In the genomic region with DNA sequence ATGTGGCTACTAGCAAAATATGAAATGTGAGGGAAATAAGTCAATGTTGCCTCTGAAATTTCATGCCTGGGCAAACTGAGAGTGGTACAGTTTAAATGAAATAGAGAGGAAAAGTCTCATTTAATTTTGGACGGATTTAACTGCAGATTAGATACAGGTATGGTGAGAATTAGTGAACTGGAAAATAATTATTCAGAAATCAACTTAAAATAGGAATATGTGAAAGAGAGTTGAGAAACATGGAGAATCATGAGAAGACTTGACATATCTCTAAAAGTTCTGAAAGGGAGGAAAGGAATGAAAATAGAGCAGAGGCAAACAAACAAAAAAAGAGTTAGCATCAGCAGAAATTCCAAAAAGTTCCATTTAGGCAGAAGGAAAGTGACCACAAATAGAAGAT, we compare ENCODE assay signal across 19 cellular contexts. TPM values are rescaled to one million over a fixed set of nuclear protein-coding genes. Genes with fewer than 3 reads are reported as not detected.
DNase-seq lines count a peak whose midpoint lies in the region; ATAC-seq and TF ChIP-seq lines count a peak whose summit lies in the region.
"Had no signal": no experiment of that assay in that cellular context is flagged by ENCODE, and none has a peak within 500 bp of the region (broad histone marks: within the 10 kb centered on the region; RNA-seq: fewer than 3 reads in every experiment).

No MANE protein-coding gene starts in this region.

- CTCF ChIA-PET in activated CD4-positive, alpha-beta memory T cell treated with anti-CD3 and anti-CD28 coated beads for 36 hours (lab: Charles Lee), result no interaction called here
- CTCF ChIA-PET in activated CD4-positive, alpha-beta memory T cell treated with anti-CD3 and anti-CD28 coated beads, Interleukin-2, amount 10 ng/mL, durations not matched to agents 7 days and 5 days (lab: Charles Lee), result no interaction called here
- CTCF ChIA-PET in CD8-positive, alpha-beta T cell (lab: Charles Lee), result no interaction called here

- TF ChIP-seq POLR2A in body of pancreas (IDR thresholded peaks at IDR 0.05), result no peak

- H3K9me3 Mint-ChIP-seq in activated CD4-positive, alpha-beta memory T cell treated with anti-CD3 and anti-CD28 coated beads for 36 hours, result no peaks in the 10 kb centered on the region
- no peaks in the 10 kb centered on the region for H3K9me3 Mint-ChIP-seq in activated CD4-positive, alpha-beta memory T cell treated with anti-CD3 and anti-CD28 coated beads, Interleukin-2, amount 10 ng/mL, durations not matched to agents 7 days and 5 days
- H3K9me3 Mint-ChIP-seq in CD8-positive, alpha-beta T cell, result no peaks in the 10 kb centered on the region
- peaks cover 10% of the 10 kb centered on the region for H3K9me3 Mint-ChIP-seq in osteocyte (ENCODE audit: unreplicated experiment)

- H3K4me3 Mint-ChIP-seq in activated CD4-positive, alpha-beta memory T cell treated with anti-CD3 and anti-CD28 coated beads for 36 hours, result no peak overlapping the region
- no peak overlapping the region for H3K4me3 Mint-ChIP-seq in activated CD4-positive, alpha-beta memory T cell treated with anti-CD3 and anti-CD28 coated beads, Interleukin-2, amount 10 ng/mL, durations not matched to agents 7 days and 5 days
- H3K4me3 Mint-ChIP-seq in CD8-positive, alpha-beta T cell, result no peak overlapping the region
- H3K4me3 Mint-ChIP-seq in osteocyte (ENCODE audit: unreplicated experiment), result no peak overlapping the region
- H3K4me3 Mint-ChIP-seq: B cell had no signal

- POLR2A ChIA-PET in activated CD4-positive, alpha-beta memory T cell treated with anti-CD3 and anti-CD28 coated beads for 36 hours (lab: Charles Lee), result no interaction called here
- POLR2A ChIA-PET in activated CD4-positive, alpha-beta memory T cell treated with anti-CD3 and anti-CD28 coated beads, Interleukin-2, amount 10 ng/mL, durations not matched to agents 7 days and 5 days (lab: Charles Lee), result no interaction called here
- POLR2A ChIA-PET in CD8-positive, alpha-beta T cell (lab: Charles Lee), result no interaction called here

- no peak for DNase-seq in activated CD4-positive, alpha-beta memory T cell treated with anti-CD3 and anti-CD28 coated beads for 36 hours
- no peak for DNase-seq in activated CD4-positive, alpha-beta memory T cell treated with anti-CD3 and anti-CD28 coated beads, Interleukin-2, amount 10 ng/mL, durations not matched to agents 7 days and 5 days
- DNase-seq in CD8-positive, alpha-beta T cell, result no peak
- DNase-seq in ascending aorta (ENCODE audit: low spot score in 2 of 2), result no peak
- DNase-seq in osteocyte (ENCODE audit: extremely low spot score, unreplicated experiment), result no peak
- DNase-seq in nucleus accumbens (lab: John Stamatoyannopoulos, UW), result no peak
- DNase-seq in body of pancreas, result no peak
- no peak for DNase-seq in central memory CD4-positive, alpha-beta T cell
- DNase-seq: Caco-2; HCEC 1CT; Kasumi-1; MM.1S; NCI-H1105; NCI-H1694; NCI-H2081 treated with DMSO at 0.1 percent for 48 hours; NCI-H446 treated with DMSO at 0.1 percent for 48 hours; NK-92 treated with Interleukin-12 subunit alpha and Interleukin-12 subunit beta, amount 100 ng/mL, for 24 hours; SHP77 had no signal

- no peak overlapping the region for H3K27ac ChIP-seq in CD8-positive, alpha-beta T cell (ENCODE audit: low read depth, low read length)
- H3K27ac ChIP-seq in ascending aorta, result peak overlapping the region; percentile 22 to 63
- H3K27ac ChIP-seq in body of pancreas, result no peak overlapping the region

- 84 to 95% methylated on average over 1 of the region's 1 CpG for WGBS in body of pancreas, 2 donors

- ATAC-seq in CD8-positive, alpha-beta T cell, result no peak
- no peak for ATAC-seq in body of pancreas

- no peak for TF ChIP-seq CTCF in CD8-positive, alpha-beta T cell (IDR thresholded peaks at IDR 0.05)
- no peak for TF ChIP-seq CTCF in ascending aorta (IDR thresholded peaks at IDR 0.05)
- TF ChIP-seq CTCF in osteocyte (IDR thresholded peaks at IDR 0.05), result no peak
- no peak for TF ChIP-seq CTCF in body of pancreas (IDR thresholded peaks at IDR 0.05)

- no peaks in the 10 kb centered on the region for H3K27me3 Mint-ChIP-seq in activated CD4-positive, alpha-beta memory T cell treated with anti-CD3 and anti-CD28 coated beads for 36 hours
- no peaks in the 10 kb centered on the region for H3K27me3 Mint-ChIP-seq in activated CD4-positive, alpha-beta memory T cell treated with anti-CD3 and anti-CD28 coated beads, Interleukin-2, amount 10 ng/mL, durations not matched to agents 7 days and 5 days
- H3K27me3 Mint-ChIP-seq in CD8-positive, alpha-beta T cell (ENCODE audit: low read depth), result no peaks in the 10 kb centered on the region
- H3K27me3 Mint-ChIP-seq in osteocyte (ENCODE audit: unreplicated experiment), result no peaks in the 10 kb centered on the region
- H3K27me3 Mint-ChIP-seq: B cell had no signal

- peaks cover 10% of the 10 kb centered on the region for H3K36me3 Mint-ChIP-seq in activated CD4-positive, alpha-beta memory T cell treated with anti-CD3 and anti-CD28 coated beads for 36 hours
- peaks cover 13% of the 10 kb centered on the region for H3K36me3 Mint-ChIP-seq in activated CD4-positive, alpha-beta memory T cell treated with anti-CD3 and anti-CD28 coated beads, Interleukin-2, amount 10 ng/mL, durations not matched to agents 7 days and 5 days (ENCODE audit: low read depth)
- peaks cover 46% of the 10 kb centered on the region for H3K36me3 Mint-ChIP-seq in CD8-positive, alpha-beta T cell
- H3K36me3 Mint-ChIP-seq in osteocyte (ENCODE audit: unreplicated experiment), result peaks cover 49% of the 10 kb centered on the region

- H3K27me3 ChIP-seq in CD8-positive, alpha-beta T cell (ENCODE audit: insufficient read depth, low read length), result no peaks in the 10 kb centered on the region
- H3K27me3 ChIP-seq in ascending aorta (no peaks in the 10 kb centered on the region), body of pancreas (no peaks in the 10 kb centered on the region)

- H3K36me3 ChIP-seq in CD8-positive, alpha-beta T cell (ENCODE audit: insufficient read depth, low read length), result no peaks in the 10 kb centered on the region
- H3K36me3 ChIP-seq in ascending aorta (peaks cover 37 to 57% of the 10 kb centered on the region in 2 donors), body of pancreas (replicated peaks in 1 of 2; ENCODE audit: insufficient read depth in 1 of 2, low read depth in 2 of 2) (peaks cover 0 to 2% of the 10 kb centered on the region in 2 donors)

- no peaks in the 10 kb centered on the region for H3K9me3 ChIP-seq in CD8-positive, alpha-beta T cell (ENCODE audit: low read length)
- H3K9me3 ChIP-seq in ascending aorta, result no peaks in the 10 kb centered on the region
- H3K9me3 ChIP-seq in body of pancreas, result no peaks in the 10 kb centered on the region
- H3K9me3 ChIP-seq: Caco-2 had no signal

- H3K27ac Mint-ChIP-seq in activated CD4-positive, alpha-beta memory T cell treated with anti-CD3 and anti-CD28 coated beads for 36 hours, result peak overlapping the region; percentile 9
- no peak overlapping the region for H3K27ac Mint-ChIP-seq in activated CD4-positive, alpha-beta memory T cell treated with anti-CD3 and anti-CD28 coated beads, Interleukin-2, amount 10 ng/mL, durations not matched to agents 7 days and 5 days
- peak overlapping the region; percentile 10 for H3K27ac Mint-ChIP-seq in CD8-positive, alpha-beta T cell
- H3K27ac Mint-ChIP-seq in osteocyte (ENCODE audit: unreplicated experiment), result peak overlapping the region; percentile 62
- H3K27ac Mint-ChIP-seq: B cell had no signal

- intact Hi-C loops in activated CD4-positive, alpha-beta memory T cell treated with anti-CD3 and anti-CD28 coated beads for 36 hours (cut with micrococcal nuclease), result no loop called here
- intact Hi-C loops in CD8-positive, alpha-beta T cell (cut with DNase I, micrococcal nuclease), result no loop called here
- intact Hi-C loops in ascending aorta (cut with DNase I) (loop anchor here (5.0 kb wide), 1 partner anchor 112 kb away; no protein-coding TSS in a partner anchor), body of pancreas (cut with DNase I) (no loop called here)

- no peaks in the 10 kb centered on the region for H3K4me1 ChIP-seq in CD8-positive, alpha-beta T cell (ENCODE audit: insufficient read depth, low read length)
- H3K4me1 ChIP-seq in ascending aorta, result peaks cover 3 to 62% of the 10 kb centered on the region in 2 donors
- H3K4me1 ChIP-seq in body of pancreas, result peaks cover 24% of the 10 kb centered on the region

- H3K4me3 ChIP-seq in CD8-positive, alpha-beta T cell (ENCODE audit: low read depth, low read length), result no peak overlapping the region
- H3K4me3 ChIP-seq in ascending aorta, result no peak overlapping the region
- H3K4me3 ChIP-seq in body of pancreas, result no peak overlapping the region

- peaks cover 4% of the 10 kb centered on the region for H3K4me1 Mint-ChIP-seq in activated CD4-positive, alpha-beta memory T cell treated with anti-CD3 and anti-CD28 coated beads for 36 hours (ENCODE audit: low read depth)
- H3K4me1 Mint-ChIP-seq in activated CD4-positive, alpha-beta memory T cell treated with anti-CD3 and anti-CD28 coated beads, Interleukin-2, amount 10 ng/mL, durations not matched to agents 7 days and 5 days, result peaks cover 1% of the 10 kb centered on the region
- peaks cover 1% of the 10 kb centered on the region for H3K4me1 Mint-ChIP-seq in CD8-positive, alpha-beta T cell (ENCODE audit: low read depth)
- H3K4me1 Mint-ChIP-seq in osteocyte (ENCODE audit: unreplicated experiment), result peaks cover 55% of the 10 kb centered on the region

RNA-seq across cellular contexts. Expression of a gene that starts 33.5 kb away (rescaled TPM):
- 10 to 100 TPM; 14.9 to 15.2 TPM for total RNA-seq in activated CD4-positive, alpha-beta memory T cell treated with anti-CD3 and anti-CD28 coated beads for 36 hours
- total RNA-seq in activated CD4-positive, alpha-beta memory T cell treated with anti-CD3 and anti-CD28 coated beads, Interleukin-2, amount 10 ng/mL, durations not matched to agents 7 days and 5 days, result 10 to 100 TPM; 28.8 to 29.1 TPM
- not detected for total RNA-seq in CD8-positive, alpha-beta T cell
- total RNA-seq in ascending aorta (5.6 TPM), osteocyte (5.5 and 6.4 TPM in 2 replicates), body of pancreas (1 to 10 TPM; 2.6 to 4.3 TPM)

RNA-seq across cellular contexts. Expression of a gene that starts 55.0 kb away (rescaled TPM):
- total RNA-seq in activated CD4-positive, alpha-beta memory T cell treated with anti-CD3 and anti-CD28 coated beads for 36 hours, result 10 to 100 TPM; 25.1 to 25.2 TPM
- 10 to 100 TPM; 19.1 to 25.8 TPM for total RNA-seq in activated CD4-positive, alpha-beta memory T cell treated with anti-CD3 and anti-CD28 coated beads, Interleukin-2, amount 10 ng/mL, durations not matched to agents 7 days and 5 days
- total RNA-seq in CD8-positive, alpha-beta T cell, result 10 to 100 TPM; 27.0 to 28.6 TPM
- total RNA-seq in ascending aorta, result 137 TPM
- 75.6 and 81.3 TPM in 2 replicates for total RNA-seq in osteocyte
- total RNA-seq in body of pancreas, result 10 to 100 TPM; 17.5 to 28.0 TPM

Comparison
In these comparisons a context has a peak if more than half of its experiments do, and no peak if none do; other contexts are left out.
1. H3K27ac ChIP-seq: peak in ascending aorta (2 of 2); none in CD8-positive, alpha-beta T cell (single experiment) and body of pancreas (0 of 4).